Comparison of ENCODE assay signal across 25 cellular contexts in genomic region chr9:23577611-23578010, GRCh38.
"Had no signal": no experiment of that assay in that cellular context is flagged by ENCODE, and none has a peak within 500 bp of the region (broad histone marks: within the 10 kb centered on the region; RNA-seq: fewer than 3 reads in every experiment).

No MANE protein-coding gene starts in this region.

- DNase-seq: islet precursor cell; left ventricle myocardium inferior; mesendoderm; naive B cell; natural killer cell; ovary; retina; right cardiac atrium; stimulated activated CD4-positive, alpha-beta T cell treated with anti-CD3 and anti-CD28 coated beads, Interleukin-12 subunit alpha, Interleukin-12 subunit beta, amount 100 ng/mL, for 4 hours; stimulated activated CD4-positive, alpha-beta T cell treated with anti-CD3 and anti-CD28 coated beads, Interleukin-15, amount 100 ng/mL, for 24 hours; stimulated activated CD4-positive, alpha-beta T cell treated with anti-CD3 and anti-CD28 coated beads, Interleukin-2, amount 100 ng/mL, for 24 hours; stimulated activated CD4-positive, alpha-beta T cell treated with anti-CD3 and anti-CD28 coated beads, Interleukin-4, amount 100 ng/mL, for 1 hour; stimulated activated naive B cell treated with anti-CD40 and anti-IgM and Interleukin-4, amounts not matched to agents 10 μg/mL and 1 μg/mL and 100 μg/mL, for 72 hours; stimulated activated naive CD8-positive, alpha-beta T cell treated with anti-CD3 and anti-CD28 coated beads, Interleukin-15, Interleukin-2, amounts not matched to agents 100 U/mL and 50 U/mL, for 24 hours; stomach; testis; thyroid gland; transverse colon; upper lobe of left lung had no signal

- H3K36me3 Mint-ChIP-seq: mesothelial cell of epicardium; naive B cell; natural killer cell; stimulated activated naive B cell treated with anti-CD40 and anti-IgM and Interleukin-4, amounts not matched to agents 10 μg/mL and 1 μg/mL and 100 μg/mL, for 72 hours had no signal

- H3K27ac ChIP-seq: left ventricle myocardium inferior, ovary, skin epidermis, stomach, testis, thyroid gland, transverse colon, upper lobe of left lung, vagina had no signal

- H3K27ac Mint-ChIP-seq: mesothelial cell of epicardium; natural killer cell; progenitor cell of endocrine pancreas; stimulated activated naive B cell treated with anti-CD40 and anti-IgM and Interleukin-4, amounts not matched to agents 10 μg/mL and 1 μg/mL and 100 μg/mL, for 72 hours had no signal

- H3K27me3 ChIP-seq: ovary, stomach, testis, thyroid gland, transverse colon, upper lobe of left lung, vagina had no signal

- H3K36me3 ChIP-seq: left ventricle myocardium inferior, ovary, stomach, thyroid gland, transverse colon, upper lobe of left lung, vagina had no signal

- ATAC-seq: natural killer cell; right cardiac atrium; sciatic nerve; stimulated activated naive B cell treated with anti-CD40 and anti-IgM and Interleukin-4, amounts not matched to agents 10 μg/mL and 1 μg/mL and 100 μg/mL, for 72 hours; stimulated activated naive CD8-positive, alpha-beta T cell treated with anti-CD3 and anti-CD28 coated beads, Interleukin-15, Interleukin-2, amounts not matched to agents 100 U/mL and 50 U/mL, for 24 hours had no signal

- H3K4me1 Mint-ChIP-seq: mesothelial cell of epicardium; naive B cell; natural killer cell; stimulated activated naive B cell treated with anti-CD40 and anti-IgM and Interleukin-4, amounts not matched to agents 10 μg/mL and 1 μg/mL and 100 μg/mL, for 72 hours had no signal

- H3K4me1 ChIP-seq: left ventricle myocardium inferior, stomach, testis, thyroid gland, transverse colon, upper lobe of left lung, vagina had no signal

- H3K4me3 ChIP-seq: left ventricle myocardium inferior, lung, ovary, skin epidermis, stomach, testis, thyroid gland, transverse colon, upper lobe of left lung, vagina had no signal

- H3K4me3 Mint-ChIP-seq: mesothelial cell of epicardium; natural killer cell; stimulated activated naive B cell treated with anti-CD40 and anti-IgM and Interleukin-4, amounts not matched to agents 10 μg/mL and 1 μg/mL and 100 μg/mL, for 72 hours had no signal

- H3K9me3 ChIP-seq: left ventricle myocardium inferior, ovary, stomach, testis, thyroid gland, transverse colon, upper lobe of left lung, vagina had no signal

- H3K27me3 Mint-ChIP-seq: naive B cell; progenitor cell of endocrine pancreas; stimulated activated naive B cell treated with anti-CD40 and anti-IgM and Interleukin-4, amounts not matched to agents 10 μg/mL and 1 μg/mL and 100 μg/mL, for 72 hours had no signal
